Comparison of ENCODE assay signal across 9 cellular contexts in genomic region chr10:49164587-49165188, GRCh38. TPM values are rescaled to one million over a fixed set of nuclear protein-coding genes. Genes with fewer than 3 reads are reported as not detected.
DNase-seq lines count a peak whose midpoint lies in the region; ATAC-seq lines count a peak whose summit lies in the region.
"Had no signal": no experiment of that assay in that cellular context is flagged by ENCODE, and none has a peak within 500 bp of the region (broad histone marks: within the 10 kb centered on the region; RNA-seq: fewer than 3 reads in every experiment).

No MANE protein-coding gene starts in this region.

- no peak overlapping the region for H3K27ac Mint-ChIP-seq in activated naive CD4-positive, alpha-beta T cell treated with anti-CD3 and anti-CD28 coated beads, Interleukin-2, amount 50 U/mL, for 72 hours
- H3K27ac Mint-ChIP-seq: activated naive CD4-positive, alpha-beta T cell treated with anti-CD3 and anti-CD28 coated beads, Interleukin-2, amount 50 U/mL, for 24 hours had no signal

- H3K9me3 Mint-ChIP-seq in activated naive CD4-positive, alpha-beta T cell treated with anti-CD3 and anti-CD28 coated beads, Interleukin-2, amount 50 U/mL, for 72 hours: no peaks in the 10 kb centered on the region
- H3K9me3 Mint-ChIP-seq: activated naive CD4-positive, alpha-beta T cell treated with anti-CD3 and anti-CD28 coated beads, Interleukin-2, amount 50 U/mL, for 24 hours had no signal

- peak; percentile 3 to 61 for DNase-seq in NCI-H526 (lab: John Stamatoyannopoulos, UW)
- DNase-seq in NCI-H526 treated with DMSO at 0.1 percent for 48 hours (lab: John Stamatoyannopoulos, UW): no peak
- peak; percentile 13 for DNase-seq in NCI-H69 (lab: John Stamatoyannopoulos, UW)
- DNase-seq in activated naive CD4-positive, alpha-beta T cell treated with anti-CD3 and anti-CD28 coated beads, Interleukin-2, amount 50 U/mL, for 72 hours (ENCODE audit: low spot score in 2 of 2): peak in 1 of 2 donors; percentile 61
- peak; percentile 24 for DNase-seq in hepatic stellate cell (ENCODE audit: low spot score)
- DNase-seq in stimulated activated CD8-positive, alpha-beta memory T cell treated with anti-CD3 and anti-CD28 coated beads, Interleukin-4, amount 100 ng/mL, for 24 hours (ENCODE audit: low read depth): peak; percentile 25

- H3K36me3 Mint-ChIP-seq in activated naive CD4-positive, alpha-beta T cell treated with anti-CD3 and anti-CD28 coated beads, Interleukin-2, amount 50 U/mL, for 72 hours: no peaks in the 10 kb centered on the region
- H3K36me3 Mint-ChIP-seq: activated naive CD4-positive, alpha-beta T cell treated with anti-CD3 and anti-CD28 coated beads, Interleukin-2, amount 50 U/mL, for 24 hours had no signal

- ATAC-seq in HG02588 (IDR thresholded peaks at IDR 0.05; ENCODE audit: unreplicated experiment) (peak; percentile 74), HG03025 (IDR thresholded peaks at IDR 0.05; ENCODE audit: low FRiP score, unreplicated experiment) (no peak)
- peak; percentile 45 to 92 for ATAC-seq in activated naive CD4-positive, alpha-beta T cell treated with anti-CD3 and anti-CD28 coated beads, Interleukin-2, amount 50 U/mL, for 72 hours

RNA-seq across cellular contexts. Expression of gene TMEM273, which starts 23.5 kb away (rescaled TPM):
- 1 to 10 TPM; 2.0 to 4.0 TPM for total RNA-seq in activated naive CD4-positive, alpha-beta T cell treated with anti-CD3 and anti-CD28 coated beads, Interleukin-2, amount 50 U/mL, for 72 hours

RNA-seq across cellular contexts. Expression of gene FAM170B, which starts 30.9 kb away (rescaled TPM):
- not detected for total RNA-seq in activated naive CD4-positive, alpha-beta T cell treated with anti-CD3 and anti-CD28 coated beads, Interleukin-2, amount 50 U/mL, for 72 hours

RNA-seq across cellular contexts. Expression of gene VSTM4, which starts 49.4 kb away (rescaled TPM):
- total RNA-seq in activated naive CD4-positive, alpha-beta T cell treated with anti-CD3 and anti-CD28 coated beads, Interleukin-2, amount 50 U/mL, for 72 hours: not detected
